Comparison of ENCODE assay signal across 8 cellular contexts in the genomic region with DNA sequence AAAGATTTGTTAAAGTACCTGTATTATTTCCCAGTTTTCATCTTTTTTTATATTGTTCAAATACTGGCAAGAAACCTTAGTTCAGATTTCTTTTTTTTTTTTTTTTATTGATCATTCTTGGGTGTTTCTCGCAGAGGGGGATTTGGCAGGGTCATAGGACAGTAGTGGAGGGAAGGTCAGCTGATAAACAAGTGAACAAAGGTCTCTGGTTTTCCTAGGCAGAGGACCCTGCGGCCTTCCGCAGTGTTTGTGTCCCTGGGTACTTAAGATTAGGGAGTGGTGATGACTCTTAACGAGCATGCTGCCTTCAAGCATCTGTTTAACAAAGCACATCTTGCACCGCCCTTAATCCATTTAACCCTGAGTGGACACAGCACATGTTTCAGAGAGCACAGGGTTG. TPM values are rescaled to one million over a fixed set of nuclear protein-coding genes. Genes with fewer than 3 reads are reported as not detected.
DNase-seq lines count a peak whose midpoint lies in the region; ATAC-seq and TF ChIP-seq lines count a peak whose summit lies in the region.
"Not testable (repeated sequence)": the region's sequence is repeated elsewhere in the genome, so short reads cannot be mapped to it uniquely, and the experiment has no call there.

No MANE protein-coding gene starts in this region.

- H3K27ac Mint-ChIP-seq in activated CD8-positive, alpha-beta T cell treated with anti-CD3 and anti-CD28 coated beads, Interleukin-2, amount 10 ng/mL, durations not matched to agents 7 days and 5 days = peak overlapping the region; percentile 91
- peak overlapping the region; percentile 78 for H3K27ac Mint-ChIP-seq in central memory CD8-positive, alpha-beta T cell (ENCODE audit: low read depth)
- H3K27ac Mint-ChIP-seq in glutamatergic neuron (ENCODE audit: unreplicated experiment) = peak overlapping the region; percentile 99

- not testable (repeated sequence) for ATAC-seq in activated CD8-positive, alpha-beta T cell treated with anti-CD3 and anti-CD28 coated beads, Interleukin-2, amount 10 ng/mL, durations not matched to agents 7 days and 5 days; central memory CD8-positive, alpha-beta T cell (replicated peaks; ENCODE audit: extremely low read depth, poor library complexity, severe bottlenecking)

- peaks cover 19% of the 10 kb centered on the region for H3K4me1 ChIP-seq in mesodermal cell (ENCODE audit: control insufficient read depth, insufficient read depth, low read length, poor library complexity, severe bottlenecking)
- H3K4me1 ChIP-seq in vagina = not testable (repeated sequence)

- CTCF ChIA-PET in activated CD8-positive, alpha-beta T cell treated with anti-CD3 and anti-CD28 coated beads, Interleukin-2, amount 10 ng/mL, durations not matched to agents 7 days and 5 days (lab: Charles Lee) = interaction anchor here (0.9 to 3.9 kb wide), 9 partner anchors 11 to 380 kb away, joined by 3 to 40 read pairs (median 7); no protein-coding TSS in a partner anchor

- POLR2A ChIA-PET in activated CD8-positive, alpha-beta T cell treated with anti-CD3 and anti-CD28 coated beads, Interleukin-2, amount 10 ng/mL, durations not matched to agents 7 days and 5 days (lab: Charles Lee) = interaction anchor here (1.7 kb wide), 1 partner anchor 9 kb away, joined by 5 read pairs; no protein-coding TSS in a partner anchor

- H3K36me3 ChIP-seq in mesodermal cell (ENCODE audit: control insufficient read depth, insufficient read depth, low read length); vagina: not testable (repeated sequence)

- not testable (repeated sequence) for H3K27me3 Mint-ChIP-seq in activated CD8-positive, alpha-beta T cell treated with anti-CD3 and anti-CD28 coated beads, Interleukin-2, amount 10 ng/mL, durations not matched to agents 7 days and 5 days (ENCODE audit: low read depth); central memory CD8-positive, alpha-beta T cell; glutamatergic neuron (ENCODE audit: unreplicated experiment)

- DNase-seq in ELF-1 (ENCODE audit: low read depth, low spot score) = peak; percentile 57
- peak; percentile 38 for DNase-seq in NCI-H82 (lab: John Stamatoyannopoulos, UW)
- DNase-seq in activated CD8-positive, alpha-beta T cell treated with anti-CD3 and anti-CD28 coated beads, Interleukin-2, amount 10 ng/mL, durations not matched to agents 7 days and 5 days; central memory CD8-positive, alpha-beta T cell (ENCODE audit: low spot score in 2 of 2); glutamatergic neuron; retinal pigment epithelial cell (ENCODE audit: low read depth); vagina (ENCODE audit: extremely low spot score in 2 of 2): not testable (repeated sequence)

- intact Hi-C loops in vagina (cut with DNase I) = not testable (repeated sequence)

- not testable (repeated sequence) for H3K36me3 Mint-ChIP-seq in activated CD8-positive, alpha-beta T cell treated with anti-CD3 and anti-CD28 coated beads, Interleukin-2, amount 10 ng/mL, durations not matched to agents 7 days and 5 days (ENCODE audit: low read depth); central memory CD8-positive, alpha-beta T cell (ENCODE audit: insufficient read depth); glutamatergic neuron (ENCODE audit: unreplicated experiment)

- peak overlapping the region; percentile 68 for H3K4me3 ChIP-seq in mesodermal cell (ENCODE audit: extremely low read depth, insufficient read depth, low read length, poor library complexity, severe bottlenecking)
- peak overlapping the region; percentile 73 for H3K4me3 ChIP-seq in retinal pigment epithelial cell (ENCODE audit: low read length)
- peak overlapping the region; percentile 51 to 80 for H3K4me3 ChIP-seq in vagina

- H3K4me1 Mint-ChIP-seq in activated CD8-positive, alpha-beta T cell treated with anti-CD3 and anti-CD28 coated beads, Interleukin-2, amount 10 ng/mL, durations not matched to agents 7 days and 5 days (ENCODE audit: low read depth) = peaks cover 24% of the 10 kb centered on the region
- H3K4me1 Mint-ChIP-seq in central memory CD8-positive, alpha-beta T cell = peaks cover 13% of the 10 kb centered on the region
- H3K4me1 Mint-ChIP-seq in glutamatergic neuron (ENCODE audit: low read depth, unreplicated experiment) = not testable (repeated sequence)

- TF ChIP-seq CTCF in glutamatergic neuron (IDR thresholded peaks at IDR 0.05; ENCODE audit: partially characterized antibody, unreplicated experiment); retinal pigment epithelial cell (conservative IDR thresholded peaks at IDR 0.05; ENCODE audit: low read depth, low read length); vagina (IDR thresholded peaks at IDR 0.05): not testable (repeated sequence)

- peak overlapping the region; percentile 92 for H3K4me3 Mint-ChIP-seq in activated CD8-positive, alpha-beta T cell treated with anti-CD3 and anti-CD28 coated beads, Interleukin-2, amount 10 ng/mL, durations not matched to agents 7 days and 5 days
- peak overlapping the region; percentile 87 for H3K4me3 Mint-ChIP-seq in central memory CD8-positive, alpha-beta T cell
- H3K4me3 Mint-ChIP-seq in glutamatergic neuron (ENCODE audit: unreplicated experiment) = peak overlapping the region; percentile 94

- TF ChIP-seq POLR2A in vagina (IDR thresholded peaks at IDR 0.05) = not testable (repeated sequence)

- H3K27ac ChIP-seq in mesodermal cell (ENCODE audit: low read depth, low read length, severe bottlenecking) (peak overlapping the region; percentile 88), vagina (peak overlapping the region; percentile 92)

- no CpG with 5 or more reads among the region's 5 CpGs for WGBS in mesodermal cell (ENCODE audit: insufficient coverage in 2 of 2), 2 experiments

- H3K9me3 ChIP-seq in mesodermal cell (ENCODE audit: control insufficient read depth, low read length); vagina: not testable (repeated sequence)

- H3K27me3 ChIP-seq in vagina = not testable (repeated sequence)

- H3K9me3 Mint-ChIP-seq in activated CD8-positive, alpha-beta T cell treated with anti-CD3 and anti-CD28 coated beads, Interleukin-2, amount 10 ng/mL, durations not matched to agents 7 days and 5 days (ENCODE audit: insufficient read depth); central memory CD8-positive, alpha-beta T cell; glutamatergic neuron (ENCODE audit: unreplicated experiment): not testable (repeated sequence)

RNA-seq across cellular contexts. Expression of a gene that starts 0.8 kb away (rescaled TPM):
- total RNA-seq in activated CD8-positive, alpha-beta T cell treated with anti-CD3 and anti-CD28 coated beads, Interleukin-2, amount 10 ng/mL, durations not matched to agents 7 days and 5 days = 10 to 100 TPM; 23.1 to 27.7 TPM
- total RNA-seq in glutamatergic neuron (ENCODE audit: unreplicated experiment) (55.6 TPM), vagina (21.4 TPM)
- polyA plus RNA-seq in mesodermal cell (2013, experiment 1 of 2) = 59.1 TPM
- 54.6 TPM for polyA plus RNA-seq in mesodermal cell (2013, experiment 2 of 2)

RNA-seq across cellular contexts. Expression of a gene that starts 29.7 kb away (rescaled TPM):
- total RNA-seq in activated CD8-positive, alpha-beta T cell treated with anti-CD3 and anti-CD28 coated beads, Interleukin-2, amount 10 ng/mL, durations not matched to agents 7 days and 5 days = 10 to 100 TPM; 87.5 to 90.8 TPM
- 159 TPM for total RNA-seq in glutamatergic neuron (ENCODE audit: unreplicated experiment)
- polyA plus RNA-seq in mesodermal cell (2013, experiment 1 of 2) = 219 TPM
- 227 TPM for polyA plus RNA-seq in mesodermal cell (2013, experiment 2 of 2)
- 31.9 TPM for total RNA-seq in vagina
